In genomic region chr3:197122394-197122793, GRCh38 we compare ENCODE assay signal across 21 cellular contexts.
DNase-seq lines count a peak whose midpoint lies in the region; ATAC-seq, FAIRE-seq and TF ChIP-seq lines count a peak whose summit lies in the region.
"Had no signal": no experiment of that assay in that cellular context is flagged by ENCODE, and none has a peak within 500 bp of the region (broad histone marks: within the 10 kb centered on the region; RNA-seq: fewer than 3 reads in every experiment).

No MANE protein-coding gene starts in this region.

- H3K9me3 ChIP-seq in HepG2 (ENCODE audit: low read length) (no peaks in the 10 kb centered on the region), right lobe of liver (no peaks in the 10 kb centered on the region), astrocyte (ENCODE audit: insufficient read depth, low read depth, low read length) (no peaks in the 10 kb centered on the region), pancreas (no peaks in the 10 kb centered on the region)
- H3K9me3 ChIP-seq: BE2C; BLaER1 treated with 17β-estradiol and CSF1 and Interleukin-3, amounts not matched to agents 10 nM and 100 nM had no signal

- no peaks in the 10 kb centered on the region; a peak in 1 of 5 replicates for H3K27me3 ChIP-seq in HepG2 (ENCODE audit: control insufficient read depth in 1 of 2, insufficient read depth in 2 of 2, low read length in 2 of 2)
- no peaks in the 10 kb centered on the region for H3K27me3 ChIP-seq in right lobe of liver
- H3K27me3 ChIP-seq in astrocyte (ENCODE audit: insufficient read depth, low read length) = no peaks in the 10 kb centered on the region
- H3K27me3 ChIP-seq in pancreas = no peaks in the 10 kb centered on the region
- H3K27me3 ChIP-seq: BE2C; BLaER1 treated with 17β-estradiol and CSF1 and Interleukin-3, amounts not matched to agents 10 nM and 100 nM had no signal

- no peak for TF ChIP-seq CTCF in HepG2 (CRISPR knock-in tag; IDR thresholded peaks at IDR 0.05)
- no peak for TF ChIP-seq CTCF in right lobe of liver (IDR thresholded peaks at IDR 0.05)
- no peak for TF ChIP-seq CTCF in astrocyte (IDR thresholded peaks at IDR 0.05; ENCODE audit: insufficient read depth, low read depth, low read length)
- no peak for TF ChIP-seq CTCF in pancreas (IDR thresholded peaks at IDR 0.05)

- H3K27ac ChIP-seq in HepG2 (ENCODE audit: extremely low read length, insufficient read depth, low read length) (no peak overlapping the region), right lobe of liver (no peak overlapping the region), astrocyte (ENCODE audit: low read depth, low read length) (no peak overlapping the region), pancreas (no peak overlapping the region)
- H3K27ac ChIP-seq: 22Rv1; BLaER1 treated with 17β-estradiol and CSF1 and Interleukin-3, amounts not matched to agents 10 nM and 100 nM had no signal

- TF ChIP-seq EP300 in HepG2 (IDR thresholded peaks at IDR 0.05; ENCODE audit: low read depth in 2 of 2, low read length in 2 of 2) (no peak), HepG2 (CRISPR knock-in tag; IDR thresholded peaks at IDR 0.05; ENCODE audit: borderline replicate concordance) (no peak)

- in situ Hi-C loops in HepG2 (cut with HindIII; ENCODE audit: extremely low pct_ligation_motif_present, low pct_unique_long_range_greater_than_20kb) = no loop called here

- peaks cover 14% of the 10 kb centered on the region for H3K4me1 Mint-ChIP-seq in astrocyte (ENCODE audit: low read depth, unreplicated experiment)

- CTCF ChIA-PET in HepG2 (lab: Yijun Ruan, JAX; ENCODE audit: low intra/inter-chr PET ratio, low total read pairs) = no interaction called here

- H3K9ac ChIP-seq in HepG2 (ENCODE audit: insufficient read depth, low read depth, low read length) (no peak overlapping the region), astrocyte (ENCODE audit: low read length) (no peak overlapping the region)
- H3K9ac ChIP-seq: BLaER1 treated with 17β-estradiol and CSF1 and Interleukin-3, amounts not matched to agents 10 nM and 100 nM had no signal

- DNase-seq in HepG2 (ENCODE audit: low spot score) (no peak), right lobe of liver (no peak), astrocyte (ENCODE audit: low read depth) (no peak), pancreas (no peak), NCI-H1417 (lab: John Stamatoyannopoulos, UW) (no peak), D341Med (ENCODE audit: low spot score) (no peak), mucosa of gallbladder (ENCODE audit: low spot score) (no peak)
- DNase-seq: ACHN; AML-193; BE2C; CD4-positive, alpha-beta T cell; CD8-positive, alpha-beta memory T cell; DMS53; DMS79 treated with DMSO at 0.1 percent for 48 hours; H9 had no signal

- no peak for FAIRE-seq in HepG2 (lab: Jason Lieb, UNC)
- peak; percentile 20 for FAIRE-seq in astrocyte (lab: Jason Lieb, UNC)
- peak; percentile 20 for FAIRE-seq in pancreas (lab: Jason Lieb, UNC)
- FAIRE-seq: GM18507 had no signal

- H3K4me2 ChIP-seq in HepG2 (ENCODE audit: low read depth, low read length) = no peak overlapping the region
- no peak overlapping the region for H3K4me2 ChIP-seq in astrocyte (ENCODE audit: low read length)
- H3K4me2 ChIP-seq: BLaER1 treated with 17β-estradiol and CSF1 and Interleukin-3, amounts not matched to agents 10 nM and 100 nM; GM23338 had no signal

- POLR2A ChIA-PET in HepG2 (lab: Yijun Ruan, JAX) = no interaction called here

- no peak overlapping the region for H3K27ac Mint-ChIP-seq in astrocyte (ENCODE audit: unreplicated experiment)
- H3K27ac Mint-ChIP-seq: CD14-positive monocyte; CD4-positive, alpha-beta T cell; GM23338; H9 had no signal

- no peaks in the 10 kb centered on the region for H3K4me1 ChIP-seq in HepG2 (ENCODE audit: insufficient read depth, low read length)
- no peaks in the 10 kb centered on the region for H3K4me1 ChIP-seq in right lobe of liver
- peaks cover 11% of the 10 kb centered on the region for H3K4me1 ChIP-seq in astrocyte (ENCODE audit: insufficient read depth, low read length)
- H3K4me1 ChIP-seq in pancreas = no peaks in the 10 kb centered on the region

- H3K9me3 Mint-ChIP-seq in astrocyte (ENCODE audit: unreplicated experiment) = no peaks in the 10 kb centered on the region
- H3K9me3 Mint-ChIP-seq: CD4-positive, alpha-beta T cell; CD8-positive, alpha-beta memory T cell; GM23338; H9 had no signal

- TF ChIP-seq RAD21 in HepG2 (CRISPR knock-in tag; IDR thresholded peaks at IDR 0.05) = no peak

- peaks cover 5% of the 10 kb centered on the region for H3K36me3 Mint-ChIP-seq in astrocyte (ENCODE audit: low read depth, unreplicated experiment)

- H2AFZ ChIP-seq in HepG2 (ENCODE audit: low read length) = no peak overlapping the region
- no peak overlapping the region for H2AFZ ChIP-seq in astrocyte (ENCODE audit: low read depth, low read length)
- H2AFZ ChIP-seq: GM23338 had no signal

- no peaks in the 10 kb centered on the region for H3K79me2 ChIP-seq in HepG2 (ENCODE audit: insufficient read depth, low read length)
- H3K79me2 ChIP-seq in astrocyte (ENCODE audit: insufficient read depth, low read length) = peaks cover 56% of the 10 kb centered on the region

- H3K4me3 ChIP-seq in HepG2 (replicated peaks in 1 of 3; ENCODE audit: insufficient read depth in 1 of 3, low read depth in 2 of 3, low read length in 3 of 3) = no peak overlapping the region
- H3K4me3 ChIP-seq in right lobe of liver = no peak overlapping the region
- H3K4me3 ChIP-seq in astrocyte (ENCODE audit: insufficient read depth, low read depth, low read length) = no peak overlapping the region
- no peak overlapping the region for H3K4me3 ChIP-seq in pancreas
- H3K4me3 ChIP-seq: BLaER1 treated with 17β-estradiol and CSF1 and Interleukin-3, amounts not matched to agents 10 nM and 100 nM; GM23338 had no signal

- BruUV-seq in HepG2 (replicated peaks; lab: Mats Ljungman, UMichigan) = no TSS peak

- no peaks in the 10 kb centered on the region for H3K27me3 Mint-ChIP-seq in astrocyte (ENCODE audit: low read depth, unreplicated experiment)
- H3K27me3 Mint-ChIP-seq: CD4-positive, alpha-beta T cell; CD8-positive, alpha-beta memory T cell had no signal

- H3K36me3 ChIP-seq in HepG2 (replicated peaks in 1 of 2; ENCODE audit: control insufficient read depth in 1 of 2, insufficient read depth in 2 of 2, low read length in 2 of 2) = peaks cover 5 to 29% of the 10 kb centered on the region in 2 experiments
- H3K36me3 ChIP-seq in right lobe of liver = peaks cover 0 to 9% (median 0%) of the 10 kb centered on the region in 4 donors
- H3K36me3 ChIP-seq in astrocyte (ENCODE audit: insufficient read depth, low read length) = peaks cover 25% of the 10 kb centered on the region
- H3K36me3 ChIP-seq in pancreas = no peaks in the 10 kb centered on the region

- no peak overlapping the region for H3K4me3 Mint-ChIP-seq in astrocyte (ENCODE audit: unreplicated experiment)
- H3K4me3 Mint-ChIP-seq: CD14-positive monocyte; CD4-positive, alpha-beta T cell; CD8-positive, alpha-beta memory T cell; GM23338; H9 had no signal

- H4K20me1 ChIP-seq in HepG2 (ENCODE audit: insufficient read depth, low read length) (no peaks in the 10 kb centered on the region), astrocyte (ENCODE audit: insufficient read depth, low read length) (peaks cover 65% of the 10 kb centered on the region)
- H4K20me1 ChIP-seq: BLaER1 treated with 17β-estradiol and CSF1 and Interleukin-3, amounts not matched to agents 10 nM and 100 nM had no signal

- TF ChIP-seq POLR2A in HepG2 (IDR thresholded peaks at IDR 0.05; ENCODE audit: insufficient read depth in 1 of 2, low read depth in 2 of 2, low read length in 2 of 2) (no peak), right lobe of liver (IDR thresholded peaks at IDR 0.05) (no peak)

- intact Hi-C loops in HepG2 (cut with micrococcal nuclease; ENCODE audit: unreplicated experiment) = no loop called here
- intact Hi-C loops in right lobe of liver (cut with DNase I) = no loop called here
- intact Hi-C loops in pancreas (cut with DNase I) = no loop called here

- ATAC-seq in HepG2 (no peak), right lobe of liver (no peak), pancreas (no peak)
- ATAC-seq: GM23338, HCT116 had no signal

- 95% methylated on average over 2 of the region's 2 CpGs for WGBS in HepG2 (ENCODE audit: low lambda C conversion rate)
- 66% methylated on average over 2 of the region's 2 CpGs for WGBS in right lobe of liver (ENCODE audit: insufficient coverage, low coverage, low lambda C conversion rate, missing lambda C conversion rate)
- 49 to 79% methylated on average over 2 of the region's 2 CpGs for WGBS in pancreas, 2 donors

TF ChIP-seq in HepG2, 621 proteins besides CTCF, POLR2A, EP300 and RAD21:
- TF ChIP-seq ZNF30 (CRISPR knock-in tag; IDR thresholded peaks at IDR 0.05) = no peak
- TF ChIP-seq MAFK (conservative IDR thresholded peaks at IDR 0.05 in 1 of 2, IDR thresholded peaks at IDR 0.05 in 1 of 2; ENCODE audit: low read length in 2 of 2) = peak in 1 of 2 experiments; percentile 66; a peak in 2 of 4 replicates
- TF ChIP-seq MAFF (IDR thresholded peaks at IDR 0.05; ENCODE audit: low read depth, low read length) = peak; percentile 44; the same call in 1 of the 2 replicates
